In the genomic region with DNA sequence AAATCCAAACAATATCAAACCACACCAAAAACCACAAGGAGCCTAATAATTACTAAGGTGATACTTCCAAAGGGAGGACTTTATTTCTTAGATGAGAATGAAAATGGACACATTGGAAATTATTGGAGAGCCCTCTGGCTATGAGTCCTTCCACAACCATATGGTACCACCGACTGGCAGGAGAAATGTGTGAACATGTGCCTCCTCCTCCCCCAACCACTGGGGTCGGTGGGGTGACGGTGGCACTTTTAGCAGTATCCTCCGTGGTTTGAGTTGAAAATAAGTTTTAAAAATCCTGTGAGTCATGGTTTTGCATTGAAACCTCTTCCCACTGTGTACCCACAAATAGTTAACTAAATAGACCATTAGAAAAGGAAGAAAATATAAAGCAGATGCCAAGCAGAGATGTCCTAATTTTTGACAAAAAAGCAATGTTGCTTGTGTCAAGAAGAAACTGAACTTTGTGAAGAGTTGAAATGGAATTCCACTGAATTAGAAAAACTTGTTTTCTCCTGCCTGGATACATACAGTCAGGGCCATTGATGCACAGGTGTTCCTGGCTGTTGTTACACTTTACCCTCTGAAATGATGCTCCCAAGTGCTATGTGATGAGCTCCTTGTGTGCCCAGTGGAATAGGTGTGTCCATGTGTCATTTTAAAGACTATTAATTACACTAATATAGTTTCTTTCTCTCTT, we compare ENCODE assay signal across 18 cellular contexts. TPM values are rescaled to one million over a fixed set of nuclear protein-coding genes. Genes with fewer than 3 reads are reported as not detected.
DNase-seq lines count a peak whose midpoint lies in the region; ATAC-seq, FAIRE-seq and TF ChIP-seq lines count a peak whose summit lies in the region.
"Had no signal": no experiment of that assay in that cellular context is flagged by ENCODE, and none has a peak within 500 bp of the region (broad histone marks: within the 10 kb centered on the region; RNA-seq: fewer than 3 reads in every experiment).

No MANE protein-coding gene starts in this region.

- intact Hi-C loops in left cardiac atrium (cut with DNase I) (loop anchor here (5.0 to 10.0 kb wide), 2 partner anchors 311 to 641 kb away; no protein-coding TSS in a partner anchor), vagina (cut with DNase I) (loop anchor here (10.0 kb wide), 1 partner anchor 311 kb away; no protein-coding TSS in a partner anchor)

- no peak for TF ChIP-seq POLR2A in vagina (IDR thresholded peaks at IDR 0.05)

- H3K36me3 ChIP-seq in right atrium auricular region (no peaks in the 10 kb centered on the region), lung (ENCODE audit: control insufficient read depth in 2 of 2, insufficient read depth in 2 of 2, low read length in 2 of 2) (no peaks in the 10 kb centered on the region), vagina (no peaks in the 10 kb centered on the region)

- H3K9me3 ChIP-seq in right atrium auricular region: no peaks in the 10 kb centered on the region
- H3K9me3 ChIP-seq in lung (ENCODE audit: control insufficient read depth in 2 of 2, insufficient read depth in 1 of 2, low read length in 1 of 2): no peaks in the 10 kb centered on the region
- H3K9me3 ChIP-seq in vagina: no peaks in the 10 kb centered on the region
- H3K9me3 ChIP-seq: SK-N-SH had no signal

- H3K27me3 ChIP-seq in right atrium auricular region (no peaks in the 10 kb centered on the region), lung (ENCODE audit: control insufficient read depth, insufficient read depth) (no peaks in the 10 kb centered on the region), vagina (no peaks in the 10 kb centered on the region)

- DNase-seq in right atrium auricular region (ENCODE audit: low spot score) (no peak), left cardiac atrium (no peak), epithelial cell of esophagus (ENCODE audit: low read depth) (no peak), lung (ENCODE audit: low spot score) (no peak), vagina (ENCODE audit: extremely low spot score in 2 of 2) (no peak), NCI-H2029 (lab: John Stamatoyannopoulos, UW) (no peak), frontal cortex (ENCODE audit: low spot score in 2 of 2) (no peak)
- DNase-seq: ACHN; activated CD4-positive, CD25-positive, alpha-beta regulatory T cell treated with anti-CD3 and anti-CD28 coated beads, Interleukin-2, amount 50 U/mL, for 72 hours; activated CD8-positive, alpha-beta memory T cell treated with anti-CD3 and anti-CD28 coated beads for 24 hours; naive thymus-derived CD8-positive, alpha-beta T cell; NCI-H1417; NCI-H774; SK-N-SH; small intestine; stimulated activated CD4-positive, alpha-beta T cell treated with anti-CD3 and anti-CD28 coated beads, Interleukin-4, amount 100 ng/mL, for 24 hours; T1000 had no signal

- WGBS in lung, 2 donors: 26 to 45% methylated on average over 4 of the region's 4 CpGs

- no peak for FAIRE-seq in frontal cortex (lab: Jason Lieb, UNC)
- FAIRE-seq: small intestine had no signal

- ATAC-seq in left cardiac atrium (no peak), lung (ENCODE audit: insufficient read depth, low FRiP score) (no peak), HG03095 (IDR thresholded peaks at IDR 0.05; ENCODE audit: unreplicated experiment) (no peak)
- ATAC-seq: naive thymus-derived CD8-positive, alpha-beta T cell had no signal

- no peak overlapping the region for H3K27ac ChIP-seq in right atrium auricular region
- H3K27ac ChIP-seq in lung (ENCODE audit: low read depth in 1 of 2, low read length in 1 of 2): peak overlapping the region in 1 of 2 donors; percentile 56
- peak overlapping the region; percentile 19 for H3K27ac ChIP-seq in vagina

- no peak for TF ChIP-seq CTCF in right atrium auricular region (IDR thresholded peaks at IDR 0.05)
- TF ChIP-seq CTCF in epithelial cell of esophagus (IDR thresholded peaks at IDR 0.05; ENCODE audit: insufficient read depth, low read depth, low read length, missing control alignments): no peak
- no peak for TF ChIP-seq CTCF in lung (IDR thresholded peaks at IDR 0.05; ENCODE audit: control extremely low read depth, extremely low read depth)
- no peak for TF ChIP-seq CTCF in vagina (IDR thresholded peaks at IDR 0.05)

- H3K4me1 ChIP-seq in right atrium auricular region (peaks cover 0 to 31% of the 10 kb centered on the region in 2 donors), lung (ENCODE audit: control insufficient read depth in 2 of 2, insufficient read depth in 2 of 2, low read length in 2 of 2) (peaks cover 0 to 1% of the 10 kb centered on the region in 2 donors), vagina (peaks cover 20% of the 10 kb centered on the region)

- H3K4me3 ChIP-seq in right atrium auricular region (peak overlapping the region; percentile 3 to 49), epithelial cell of esophagus (ENCODE audit: low read length) (peak overlapping the region; percentile 80), lung (peak overlapping the region; percentile 52), vagina (no peak overlapping the region)

RNA-seq across cellular contexts. Expression of gene EDN1, which starts 3.2 kb away (rescaled TPM):
- 10 to 100 TPM in 1 of 2 donors, 1 to 10 TPM in 1; 9.0 to 13.4 TPM for total RNA-seq in right atrium auricular region
- total RNA-seq in left cardiac atrium: 10 to 100 TPM in 1 of 2 donors, 1 to 10 TPM in 1; 2.7 to 25.4 TPM
- 100 to 1,000 TPM in 1 of 2 donors, 10 to 100 TPM in 1; 18.9 to 112 TPM for total RNA-seq in lung
- polyA plus RNA-seq in lung: 10 to 100 TPM; 18.4 to 61.7 TPM
- total RNA-seq in vagina: 7.1 TPM
- 4.9 TPM for total RNA-seq in frontal cortex
- polyA plus RNA-seq: naive thymus-derived CD8-positive, alpha-beta T cell had no signal

Comparison
In these comparisons a context has a peak if more than half of its experiments do, and no peak if none do; other contexts are left out.
1. H3K4me3 ChIP-seq: peak in right atrium auricular region (2 of 2), epithelial cell of esophagus (single experiment) and lung (single experiment); none in vagina (0 of 2).